Comparison of ENCODE assay signal across 8 cellular contexts in genomic region chr5:70901272-70901571, GRCh38. TPM values are rescaled to one million over a fixed set of nuclear protein-coding genes. Genes with fewer than 3 reads are reported as not detected.
DNase-seq lines count a peak whose midpoint lies in the region; ATAC-seq, FAIRE-seq and TF ChIP-seq lines count a peak whose summit lies in the region.
"Not testable (repeated sequence)": the region's sequence is repeated elsewhere in the genome, so short reads cannot be mapped to it uniquely, and the experiment has no call there.

No MANE protein-coding gene starts in this region.

- not testable (repeated sequence) for H3K4me1 Mint-ChIP-seq in CD4-positive, CD25-positive, alpha-beta regulatory T cell

- not testable (repeated sequence) for H2AFZ ChIP-seq in PC-9; GM12878 (ENCODE audit: control insufficient read depth, low read depth, low read length)

- WGBS in GM12878 (ENCODE audit: insufficient coverage, insufficient replicate concordance, low lambda C conversion rate, missing lambda C conversion rate) = no CpG with 5 or more reads among the region's 5 CpGs

- TF ChIP-seq RAD21 in GM12878 (IDR thresholded peaks at IDR 0.05; ENCODE audit: insufficient read depth, low read depth, low read length) = not testable (repeated sequence)

- POLR2A ChIA-PET in PC-9 (lab: Charles Lee; ENCODE audit: unreplicated experiment); GM12878 (lab: Charles Lee): not testable (repeated sequence)

- H3K36me3 ChIP-seq in CD4-positive, CD25-positive, alpha-beta regulatory T cell (ENCODE audit: control insufficient read depth, insufficient read depth, low read length); PC-9 (ENCODE audit: low read depth); GM12878 (ENCODE audit: control insufficient read depth in 2 of 2, insufficient read depth in 2 of 2, low read length in 1 of 2); mucosa of descending colon (ENCODE audit: low read depth): not testable (repeated sequence)

- not testable (repeated sequence) for TF ChIP-seq EP300 in GM12878 (IDR thresholded peaks at IDR 0.05; ENCODE audit: borderline replicate concordance in 1 of 2, control insufficient read depth in 1 of 2, low read depth in 2 of 2, low read length in 2 of 2)

- CTCF ChIA-PET in PC-9 (lab: Charles Lee); GM12878 (lab: Yijun Ruan, JAX): not testable (repeated sequence)

- not testable (repeated sequence) for H3K27ac ChIP-seq in CD4-positive, CD25-positive, alpha-beta regulatory T cell (ENCODE audit: insufficient read depth, low read length, poor library complexity, severe bottlenecking); PC-9; GM12878 (ENCODE audit: control insufficient read depth, insufficient read depth)

- H3K36me3 Mint-ChIP-seq in CD4-positive, CD25-positive, alpha-beta regulatory T cell = not testable (repeated sequence)

- not testable (repeated sequence) for H4K20me1 ChIP-seq in PC-9 (ENCODE audit: insufficient read depth); GM12878 (ENCODE audit: control insufficient read depth, insufficient read depth)

- TF ChIP-seq CTCF in PC-9 (conservative IDR thresholded peaks at IDR 0.05); GM12878 (IDR thresholded peaks at IDR 0.05 in 2 of 3, conservative IDR thresholded peaks at IDR 0.05 in 1 of 3; ENCODE audit: control insufficient read depth in 2 of 3, extremely low read depth in 1 of 3, insufficient read depth in 1 of 3, low read depth in 3 of 3, low read length in 3 of 3); mucosa of descending colon (IDR thresholded peaks at IDR 0.05): not testable (repeated sequence)

- H3K9me3 Mint-ChIP-seq in CD4-positive, CD25-positive, alpha-beta regulatory T cell = not testable (repeated sequence)

- not testable (repeated sequence) for H3K4me3 Mint-ChIP-seq in CD4-positive, CD25-positive, alpha-beta regulatory T cell

- BruUV-seq in PC-9 (replicated peaks; lab: Mats Ljungman, UMichigan) (TSS peak; percentile 62), GM12878 (replicated peaks; lab: Mats Ljungman, UMichigan) (TSS peak; percentile 82)

- not testable (repeated sequence) for H3K9me2 ChIP-seq in PC-9 (ENCODE audit: insufficient read depth)

- H3K27me3 Mint-ChIP-seq in CD4-positive, CD25-positive, alpha-beta regulatory T cell = not testable (repeated sequence)

- not testable (repeated sequence) for FAIRE-seq in GM12878 (lab: Jason Lieb, UNC)

- H3F3A ChIP-seq in PC-9 (ENCODE audit: insufficient read depth, low read depth) = not testable (repeated sequence)

- DNase-seq in CD4-positive, CD25-positive, alpha-beta regulatory T cell; PC-9; GM12878 (ENCODE audit: low read depth, low spot score); mucosa of descending colon: not testable (repeated sequence)

- H3K9ac ChIP-seq in GM12878 (ENCODE audit: control insufficient read depth, insufficient read depth, low read length) = not testable (repeated sequence)

- not testable (repeated sequence) for H3K27ac Mint-ChIP-seq in CD4-positive, CD25-positive, alpha-beta regulatory T cell

- H3K4me2 ChIP-seq in PC-9; GM12878 (ENCODE audit: control insufficient read depth, insufficient read depth): not testable (repeated sequence)

- SMC1A ChIA-PET in GM12878 (lab: Charles Lee; ENCODE audit: uncharacterized antibody, unreplicated experiment) = not testable (repeated sequence)

- H3K9me3 ChIP-seq in CD4-positive, CD25-positive, alpha-beta regulatory T cell (ENCODE audit: control insufficient read depth in 2 of 2, low read length in 2 of 2); PC-9 (ENCODE audit: insufficient read depth, low read depth); GM12878 (replicated peaks; ENCODE audit: control insufficient read depth, insufficient read depth, low read length); mucosa of descending colon: not testable (repeated sequence)

- ATAC-seq in CD4-positive, CD25-positive, alpha-beta regulatory T cell (ENCODE audit: low read depth in 2 of 2) = peak; percentile 34 to 35
- peak; percentile 32 for ATAC-seq in GM18870 (IDR thresholded peaks at IDR 0.05; ENCODE audit: unreplicated experiment)
- ATAC-seq in GM21390 (IDR thresholded peaks at IDR 0.05; ENCODE audit: unreplicated experiment) = peak; percentile 22
- peak; percentile 9 for ATAC-seq in HG02623 (IDR thresholded peaks at IDR 0.05; ENCODE audit: unreplicated experiment)
- ATAC-seq in HG03139 (IDR thresholded peaks at IDR 0.05; ENCODE audit: unreplicated experiment) = peak; percentile 17
- peak; percentile 58 for ATAC-seq in GM12878
- ATAC-seq in mucosa of descending colon = peak; percentile 48

- H3K4me1 ChIP-seq in CD4-positive, CD25-positive, alpha-beta regulatory T cell (ENCODE audit: control insufficient read depth, insufficient read depth, low read length, poor library complexity, severe bottlenecking); PC-9 (replicated peaks; ENCODE audit: insufficient read depth); GM12878 (ENCODE audit: control insufficient read depth, insufficient read depth, low read length); mucosa of descending colon (ENCODE audit: low read depth): not testable (repeated sequence)

- intact Hi-C loops in PC-9 (cut with micrococcal nuclease; ENCODE audit: unreplicated experiment); GM12878 (cut with micrococcal nuclease; ENCODE audit: unreplicated experiment); mucosa of descending colon (cut with DNase I, micrococcal nuclease): not testable (repeated sequence)

- not testable (repeated sequence) for H3K4me3 ChIP-seq in CD4-positive, CD25-positive, alpha-beta regulatory T cell (ENCODE audit: low read depth, low read length); PC-9; GM12878; mucosa of descending colon

- TF ChIP-seq POLR2A in GM12878 (IDR thresholded peaks at IDR 0.05; ENCODE audit: low read depth, low read length) = not testable (repeated sequence)

- in situ Hi-C loops in GM12878 (cut with MboI) = not testable (repeated sequence)

- not testable (repeated sequence) for H3K27me3 ChIP-seq in CD4-positive, CD25-positive, alpha-beta regulatory T cell (ENCODE audit: control insufficient read depth, insufficient read depth, low read length); PC-9 (ENCODE audit: insufficient read depth, low read depth); GM12878 (replicated peaks in 1 of 2; ENCODE audit: control insufficient read depth in 2 of 2, insufficient read depth in 2 of 2, low read length in 1 of 2)

- RAD21 ChIA-PET in GM12878 (lab: Charles Lee; ENCODE audit: unreplicated experiment) = not testable (repeated sequence)

- not testable (repeated sequence) for H3K79me2 ChIP-seq in PC-9 (ENCODE audit: low read depth); GM12878 (ENCODE audit: control insufficient read depth, insufficient read depth, low read length)

RNA-seq across cellular contexts. Expression of gene SERF1A, which starts 0.8 kb away (rescaled TPM):
- total RNA-seq in CD4-positive, CD25-positive, alpha-beta regulatory T cell = 7.5 TPM
- polyA plus RNA-seq in CD4-positive, CD25-positive, alpha-beta regulatory T cell = 1 to 10 TPM in 3 of 4 donors, not detected in 1; 1.3 to 3.6 (median 2.2) TPM
- total RNA-seq in PC-9 (2021) (1.1 and 5.7 TPM in 2 replicates), GM12878 (2014; rRNA removed) (4.3 and 14.7 TPM in 2 replicates), GM12878 (2014; rRNA removed; fragmentation: Illumina TruSeq; extraction: Trizol) (7.8 and 13.3 TPM in 2 replicates), GM12878 (2021) (3.0 and 7.9 TPM in 2 replicates), mucosa of descending colon (1 to 10 TPM; 3.1 to 9.8 (median 6.4) TPM)
- 47.1 and 55.3 TPM in 2 replicates for total RNA-seq in GM12878 (2013; cell fraction: nucleolus; rRNA removed)
- polyA plus RNA-seq in GM12878 (2011; ENCODE audit: low read depth) = 11.4 TPM
- polyA plus RNA-seq in GM12878 (2011; rRNA removed) (11.5 and 19.8 TPM in 2 replicates), GM12878 (2014; fragmentation: Illumina TruSeq; extraction: Trizol) (4.0 TPM in 1 of 2 replicates, not detected in the other), GM12878 (2014; fragmentation: Nextera tagmentation; extraction: Ambion mirVana) (10 to 100 TPM; 16.4 to 19.2 TPM), GM12878 (2014; rRNA removed) (2.0 and 2.8 TPM in 2 replicates), GM12878 (2016; fragmentation: Nextera tagmentation; extraction: Ambion mirVana) (1 to 10 TPM; 4.2 to 7.5 TPM)
- 3.9 and 4.5 TPM in 2 replicates for polyA plus RNA-seq in GM12878 (2011; cell fraction: cytosol; rRNA removed)
- 1.9 and 3.3 TPM in 2 replicates for polyA plus RNA-seq in GM12878 (2011; cell fraction: nucleus; rRNA removed)
- 7.0 and 10.1 TPM in 2 replicates for polyA plus RNA-seq in GM12878 (2012)
- 1.7 and 2.7 TPM in 2 replicates for polyA minus RNA-seq in GM12878 (2011; rRNA and poly(A)+ RNA removed)
- 3.1 and 6.8 TPM in 2 replicates for polyA minus RNA-seq in GM12878 (2011; cell fraction: cytosol; rRNA and poly(A)+ RNA removed)
- polyA minus RNA-seq in GM12878 (2011; cell fraction: nucleus; rRNA and poly(A)+ RNA removed) = 4.5 and 12.8 TPM in 2 replicates

RNA-seq across cellular contexts. Expression of gene SMN1, which starts 23.7 kb away (rescaled TPM):
- 48.9 TPM for total RNA-seq in CD4-positive, CD25-positive, alpha-beta regulatory T cell
- polyA plus RNA-seq in CD4-positive, CD25-positive, alpha-beta regulatory T cell = 10 to 100 TPM; 27.0 to 37.5 (median 33.2) TPM
- total RNA-seq in PC-9 (2021) = 28.5 and 36.4 TPM in 2 replicates
- total RNA-seq in GM12878 (2013; cell fraction: nucleolus; rRNA removed) = 120 and 126 TPM in 2 replicates
- 54.2 and 77.2 TPM in 2 replicates for total RNA-seq in GM12878 (2014; rRNA removed)
- total RNA-seq in GM12878 (2014; rRNA removed; fragmentation: Illumina TruSeq; extraction: Trizol) = 54.0 and 57.4 TPM in 2 replicates
- 56.8 and 61.0 TPM in 2 replicates for total RNA-seq in GM12878 (2021)
- polyA plus RNA-seq in GM12878 (2011; ENCODE audit: low read depth) = 16.1 TPM
- 68.1 and 82.5 TPM in 2 replicates for polyA plus RNA-seq in GM12878 (2011; rRNA removed)
- 25.7 and 28.7 TPM in 2 replicates for polyA plus RNA-seq in GM12878 (2011; cell fraction: cytosol; rRNA removed)
- 34.4 and 41.9 TPM in 2 replicates for polyA plus RNA-seq in GM12878 (2011; cell fraction: nucleus; rRNA removed)
- polyA plus RNA-seq in GM12878 (2012) = 31.4 and 39.1 TPM in 2 replicates
- polyA plus RNA-seq in GM12878 (2014; fragmentation: Illumina TruSeq; extraction: Trizol) = 59.3 and 65.1 TPM in 2 replicates
- 10 to 100 TPM; 35.8 to 49.2 TPM for polyA plus RNA-seq in GM12878 (2014; fragmentation: Nextera tagmentation; extraction: Ambion mirVana)
- 55.5 and 72.3 TPM in 2 replicates for polyA plus RNA-seq in GM12878 (2014; rRNA removed)
- polyA plus RNA-seq in GM12878 (2016; fragmentation: Nextera tagmentation; extraction: Ambion mirVana) = 10 to 100 TPM; 90.6 to 93.7 TPM
- 19.4 and 21.4 TPM in 2 replicates for polyA minus RNA-seq in GM12878 (2011; rRNA and poly(A)+ RNA removed)
- 9.9 and 11.9 TPM in 2 replicates for polyA minus RNA-seq in GM12878 (2011; cell fraction: cytosol; rRNA and poly(A)+ RNA removed)
- 22.5 and 40.4 TPM in 2 replicates for polyA minus RNA-seq in GM12878 (2011; cell fraction: nucleus; rRNA and poly(A)+ RNA removed)
- 10 to 100 TPM; 20.2 to 26.3 (median 24.8) TPM for total RNA-seq in mucosa of descending colon
